9 cellular contexts compared by ENCODE assay signal in genomic region chr19:11887618-11888531, GRCh38. TPM values are rescaled to one million over a fixed set of nuclear protein-coding genes. Genes with fewer than 3 reads are reported as not detected.
DNase-seq lines count a peak whose midpoint lies in the region; ATAC-seq and TF ChIP-seq lines count a peak whose summit lies in the region.
"Had no signal": no experiment of that assay in that cellular context is flagged by ENCODE, and none has a peak within 500 bp of the region (broad histone marks: within the 10 kb centered on the region; RNA-seq: fewer than 3 reads in every experiment).

Gene ZNF69, plus strand, starts transcription at chr19:11887782. Its CDS starts 142 bp downstream, at chr19:11887924.

- intact Hi-C loops in PC-3 (cut with micrococcal nuclease), result no loop called here

- no peaks in the 10 kb centered on the region for H3K79me2 ChIP-seq in PC-3 (ENCODE audit: low read length)
- no peaks in the 10 kb centered on the region for H3K79me2 ChIP-seq in fibroblast of lung (ENCODE audit: control insufficient read depth, insufficient read depth, low read length)

- H3K9me3 Mint-ChIP-seq in CD8-positive, alpha-beta memory T cell, result no peaks in the 10 kb centered on the region
- peaks cover 2 to 3% of the 10 kb centered on the region in 2 donors for H3K9me3 Mint-ChIP-seq in activated T-cell treated with anti-CD3 and anti-CD28 coated beads, Interleukin-2, amount 50 U/mL, for 72 hours

- H3K27ac Mint-ChIP-seq in CD8-positive, alpha-beta memory T cell, result peak within 1 kb of the TSS; percentile 67 to 92 (median 88)
- peak within 1 kb of the TSS; percentile 22 for H3K27ac Mint-ChIP-seq in activated T-cell treated with anti-CD3 and anti-CD28 coated beads, Interleukin-2, amount 50 U/mL, for 72 hours

- peak; percentile 36 to 73 (median 61) for DNase-seq in CD8-positive, alpha-beta memory T cell
- peak; percentile 70 for DNase-seq in PC-3
- peak; percentile 59 to 65 for DNase-seq in activated T-cell treated with anti-CD3 and anti-CD28 coated beads, Interleukin-2, amount 50 U/mL, for 72 hours
- peak; percentile 63 to 75 for DNase-seq in fibroblast of lung (ENCODE audit: low read depth in 2 of 2)
- DNase-seq in myocyte (ENCODE audit: low read depth), result peak; percentile 86
- peak; percentile 85 for DNase-seq in stimulated activated CD8-positive, alpha-beta memory T cell treated with anti-CD3 and anti-CD28 coated beads, Interleukin-4, amount 100 ng/mL, for 48 hours
- no peak for DNase-seq in A172 (ENCODE audit: low spot score)

- no peaks in the 10 kb centered on the region for H3K9me3 ChIP-seq in CD8-positive, alpha-beta memory T cell (ENCODE audit: low read length)
- H3K9me3 ChIP-seq in PC-3 (ENCODE audit: low read length) (peaks cover 7% of the 10 kb centered on the region; the same call in 1 of the 2 replicates), fibroblast of lung (ENCODE audit: control insufficient read depth, insufficient read depth, low read depth, low read length) (no peaks in the 10 kb centered on the region)

- no peaks in the 10 kb centered on the region for H3K27me3 ChIP-seq in CD8-positive, alpha-beta memory T cell (ENCODE audit: insufficient read depth, low read length, poor library complexity, severe bottlenecking)
- H3K27me3 ChIP-seq in PC-3 (ENCODE audit: low read length) (no peaks in the 10 kb centered on the region), fibroblast of lung (ENCODE audit: control insufficient read depth, insufficient read depth, low read length) (no peaks in the 10 kb centered on the region)

- H3K4me1 ChIP-seq in CD8-positive, alpha-beta memory T cell (ENCODE audit: insufficient read depth, low read length), result peaks cover 11% of the 10 kb centered on the region
- 0 out of 2 replicates have a peak, but pooled peaks cover 4% of the 10 kb centered on the region for H3K4me1 ChIP-seq in PC-3 (ENCODE audit: insufficient read depth, low read length)
- no peaks in the 10 kb centered on the region for H3K4me1 ChIP-seq in fibroblast of lung (ENCODE audit: control insufficient read depth, extremely low read depth, insufficient read depth, low read length)

- peaks cover 0 to 3% (median 3%) of the 10 kb centered on the region in 3 donors for H3K36me3 Mint-ChIP-seq in CD8-positive, alpha-beta memory T cell
- peaks cover 2 to 3% of the 10 kb centered on the region in 2 donors for H3K36me3 Mint-ChIP-seq in activated T-cell treated with anti-CD3 and anti-CD28 coated beads, Interleukin-2, amount 50 U/mL, for 72 hours (ENCODE audit: insufficient read depth in 2 of 2)

- H3K9me2 ChIP-seq in PC-3 (replicated peaks; ENCODE audit: low read length), result no peaks in the 10 kb centered on the region

- no peaks in the 10 kb centered on the region for H3K36me3 ChIP-seq in CD8-positive, alpha-beta memory T cell (ENCODE audit: insufficient read depth, low read length)
- H3K36me3 ChIP-seq in PC-3 (ENCODE audit: low read depth, low read length), result no peaks in the 10 kb centered on the region
- H3K36me3 ChIP-seq in fibroblast of lung (ENCODE audit: control insufficient read depth, insufficient read depth, low read length), result no peaks in the 10 kb centered on the region

- H3K4me2 ChIP-seq in PC-3 (ENCODE audit: low read length) (peak within 1 kb of the TSS; percentile 83), fibroblast of lung (ENCODE audit: extremely low read depth, insufficient read depth, low read length) (peak within 1 kb of the TSS; percentile 90)

- H4K20me1 ChIP-seq in PC-3 (ENCODE audit: low read length), result no peaks in the 10 kb centered on the region
- H4K20me1 ChIP-seq in fibroblast of lung (ENCODE audit: control insufficient read depth, extremely low read depth, insufficient read depth, low read length), result no peaks in the 10 kb centered on the region

- POLR2A ChIA-PET in CD8-positive, alpha-beta memory T cell (lab: Charles Lee), result no interaction called here
- POLR2A ChIA-PET in PC-3 (lab: Charles Lee; ENCODE audit: unreplicated experiment), result interaction anchor here (0.7 kb wide), 1 partner anchor 136 kb away, joined by 6 read pairs; no protein-coding TSS in a partner anchor

- BruUV-seq in PC-3 (replicated peaks; lab: Mats Ljungman, UMichigan), result no TSS peak

- peak within 1 kb of the TSS; percentile 86 to 93 (median 88) for H3K4me3 Mint-ChIP-seq in CD8-positive, alpha-beta memory T cell
- H3K4me3 Mint-ChIP-seq in activated T-cell treated with anti-CD3 and anti-CD28 coated beads, Interleukin-2, amount 50 U/mL, for 72 hours, result peak within 1 kb of the TSS; percentile 89 to 90

- ATAC-seq in HG02763 (IDR thresholded peaks at IDR 0.05; ENCODE audit: unreplicated experiment), result peak; percentile 63
- ATAC-seq in PC-3, result peak; percentile 76
- ATAC-seq in activated T-cell treated with anti-CD3 and anti-CD28 coated beads, Interleukin-2, amount 50 U/mL, for 72 hours (replicated peaks in 1 of 2), result peak; percentile 91 to 94

- peaks cover 20 to 29% (median 25%) of the 10 kb centered on the region in 3 donors for H3K4me1 Mint-ChIP-seq in CD8-positive, alpha-beta memory T cell
- peaks cover 18% of the 10 kb centered on the region for H3K4me1 Mint-ChIP-seq in activated T-cell treated with anti-CD3 and anti-CD28 coated beads, Interleukin-2, amount 50 U/mL, for 72 hours (ENCODE audit: low read depth)

- H3K4me3 ChIP-seq in CD8-positive, alpha-beta memory T cell (ENCODE audit: low read length), result peak within 1 kb of the TSS; percentile 82
- peak within 1 kb of the TSS; percentile 72 for H3K4me3 ChIP-seq in PC-3 (ENCODE audit: low read length)
- H3K4me3 ChIP-seq in fibroblast of lung (replicated peaks in 1 of 4; ENCODE audit: control extremely low read depth in 1 of 4, insufficient read depth in 1 of 4, low read depth in 3 of 4, low read length in 4 of 4), result peak within 1 kb of the TSS; percentile 69 to 94 (median 87)

- peak within 1 kb of the TSS; percentile 54 for H3K27ac ChIP-seq in CD8-positive, alpha-beta memory T cell (ENCODE audit: low read depth, low read length)
- H3K27ac ChIP-seq in PC-3 (ENCODE audit: low read length) (peak within 1 kb of the TSS; percentile 37), fibroblast of lung (ENCODE audit: insufficient read depth, low read length) (peak within 1 kb of the TSS; percentile 73)

- peaks cover 0 to 4% of the 10 kb centered on the region in 2 donors for H3K27me3 Mint-ChIP-seq in CD8-positive, alpha-beta memory T cell
- no peaks in the 10 kb centered on the region for H3K27me3 Mint-ChIP-seq in activated T-cell treated with anti-CD3 and anti-CD28 coated beads, Interleukin-2, amount 50 U/mL, for 72 hours (ENCODE audit: low read depth)

- H3F3A ChIP-seq in PC-3 (ENCODE audit: low read length, unreplicated experiment), result no peaks in the 10 kb centered on the region

- peak within 1 kb of the TSS; percentile 94 for H2AFZ ChIP-seq in PC-3 (ENCODE audit: low read length)
- peak within 1 kb of the TSS; percentile 97 for H2AFZ ChIP-seq in fibroblast of lung (ENCODE audit: low read length)

- H3K9ac ChIP-seq in PC-3 (ENCODE audit: low read length) (peak within 1 kb of the TSS; percentile 47), fibroblast of lung (ENCODE audit: insufficient read depth, low read length) (peak within 1 kb of the TSS; percentile 57)

- CTCF ChIA-PET in CD8-positive, alpha-beta memory T cell (lab: Charles Lee), result no interaction called here
- CTCF ChIA-PET in PC-3 (lab: Charles Lee), result no interaction called here

- TF ChIP-seq CTCF in PC-3 (conservative IDR thresholded peaks at IDR 0.05; ENCODE audit: low read depth, low read length) (peak; percentile 39; the same call in 1 of the 2 replicates), fibroblast of lung (conservative IDR thresholded peaks at IDR 0.05 in 1 of 2, IDR thresholded peaks at IDR 0.05 in 1 of 2; ENCODE audit: low read depth in 1 of 2, low read length in 2 of 2) (peak in 1 of 2 donors; percentile 20)

RNA-seq across cellular contexts. Expression of gene ZNF69, which starts in this region (rescaled TPM):
- total RNA-seq in CD8-positive, alpha-beta memory T cell, result 1 to 10 TPM; 1.8 to 2.0 TPM
- 4.1 TPM for polyA plus RNA-seq in CD8-positive, alpha-beta memory T cell
- total RNA-seq in PC-3 (2014; rRNA removed), result 2.7 and 4.3 TPM in 2 replicates
- total RNA-seq in activated T-cell treated with anti-CD3 and anti-CD28 coated beads, Interleukin-2, amount 50 U/mL, for 72 hours, result 1 to 10 TPM; 2.0 to 2.6 TPM
- total RNA-seq in fibroblast of lung, result 2.8 and 7.1 TPM in 2 replicates
- 1.7 and 2.2 TPM in 2 replicates for polyA plus RNA-seq in fibroblast of lung
- 1.7 and 2.0 TPM in 2 replicates for polyA plus RNA-seq in fibroblast of lung (2012)
- polyA minus RNA-seq in fibroblast of lung (ENCODE audit: low replicate concordance), result 0.55 and 2.3 TPM in 2 replicates
- total RNA-seq in myocyte, result 6.3 and 8.8 TPM in 2 replicates
- polyA plus RNA-seq in myocyte (2012), result 4.4 TPM
- not detected in 2 replicates for total RNA-seq in A172 (2014; rRNA removed; shearing (Covaris generic))
- total RNA-seq: HT1080 had no signal
